1 cellular context compared by ENCODE assay signal in genomic region chr5:75668988-75669760, GRCh38.
TF ChIP-seq lines count a peak whose summit lies in the region.

No MANE protein-coding gene starts in this region.

TF ChIP-seq in GM12878, 131 proteins besides CTCF, POLR2A, EP300 and RAD21 (continued from another document and continues in another):
- TF ChIP-seq, protein P1, sequence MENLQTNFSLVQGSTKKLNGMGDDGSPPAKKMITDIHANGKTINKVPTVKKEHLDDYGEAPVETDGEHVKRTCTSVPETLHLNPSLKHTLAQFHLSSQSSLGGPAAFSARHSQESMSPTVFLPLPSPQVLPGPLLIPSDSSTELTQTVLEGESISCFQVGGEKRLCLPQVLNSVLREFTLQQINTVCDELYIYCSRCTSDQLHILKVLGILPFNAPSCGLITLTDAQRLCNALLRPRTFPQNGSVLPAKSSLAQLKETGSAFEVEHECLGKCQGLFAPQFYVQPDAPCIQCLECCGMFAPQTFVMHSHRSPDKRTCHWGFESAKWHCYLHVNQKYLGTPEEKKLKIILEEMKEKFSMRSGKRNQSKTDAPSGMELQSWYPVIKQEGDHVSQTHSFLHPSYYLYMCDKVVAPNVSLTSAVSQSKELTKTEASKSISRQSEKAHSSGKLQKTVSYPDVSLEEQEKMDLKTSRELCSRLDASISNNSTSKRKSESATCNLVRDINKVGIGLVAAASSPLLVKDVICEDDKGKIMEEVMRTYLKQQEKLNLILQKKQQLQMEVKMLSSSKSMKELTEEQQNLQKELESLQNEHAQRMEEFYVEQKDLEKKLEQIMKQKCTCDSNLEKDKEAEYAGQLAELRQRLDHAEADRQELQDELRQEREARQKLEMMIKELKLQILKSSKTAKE (IDR thresholded peaks at IDR 0.05; ENCODE audit: low read depth, poor library complexity, severe bottlenecking), result no peak
- TF ChIP-seq MTA2 (IDR thresholded peaks at IDR 0.05; ENCODE audit: low read depth) (peak; percentile 41; the same call in 1 of the 2 replicates), MTA3 (IDR thresholded peaks at IDR 0.05; ENCODE audit: borderline replicate concordance, low read length) (no peak), FOXM1 (IDR thresholded peaks at IDR 0.05; ENCODE audit: low read depth, low read length) (no peak), HSF1 (IDR thresholded peaks at IDR 0.05; ENCODE audit: low read depth, low read length) (no peak), HDAC6 (IDR thresholded peaks at IDR 0.05; ENCODE audit: unreplicated experiment) (no peak), EGR1 (IDR thresholded peaks at IDR 0.05; ENCODE audit: borderline replicate concordance in 1 of 2, low read depth in 2 of 2, low read length in 2 of 2) (0 out of 3 replicates have a peak, but pooled peaks of 1 of the 2 experiments have one; percentile 7), STAT1 (conservative IDR thresholded peaks at IDR 0.05) (no peak), TCF12 (IDR thresholded peaks at IDR 0.05; ENCODE audit: low read depth, low read length) (peak; percentile 78), ZNF622 (IDR thresholded peaks at IDR 0.05) (no peak), POLR2AphosphoS5 (IDR thresholded peaks at IDR 0.05; ENCODE audit: low read length) (peak; percentile 80; the same call in 1 of the 2 replicates), SRF (IDR thresholded peaks at IDR 0.05; ENCODE audit: low read depth in 2 of 2, low read length in 2 of 2) (0 out of 4 replicates have a peak, but pooled peaks of 1 of the 2 experiments have one; percentile 33), CBX3 (IDR thresholded peaks at IDR 0.05; ENCODE audit: borderline replicate concordance, low read depth) (no peak), PAX8 (IDR thresholded peaks at IDR 0.05) (no peak), NFXL1 (IDR thresholded peaks at IDR 0.05; ENCODE audit: borderline replicate concordance) (no peak), ESRRA (IDR thresholded peaks at IDR 0.05; ENCODE audit: low read length) (no peak), NR2C2 (IDR thresholded peaks at IDR 0.05; ENCODE audit: borderline replicate concordance, control insufficient read depth, insufficient read length, low read depth) (no peak), MEF2B (IDR thresholded peaks at IDR 0.05; ENCODE audit: partially characterized antibody, poor library complexity, severe bottlenecking) (no peak), RAD51 (IDR thresholded peaks at IDR 0.05) (no peak), SUZ12 (IDR thresholded peaks at IDR 0.05; ENCODE audit: unreplicated experiment) (no peak), TBL1XR1 (IDR thresholded peaks at IDR 0.05; ENCODE audit: low read depth, low read length) (no peak), TCF3 (IDR thresholded peaks at IDR 0.05; ENCODE audit: borderline replicate concordance, insufficient read depth, low read depth, low read length) (0 out of 2 replicates have a peak, but pooled peaks have one; percentile 65), ETV6 (conservative IDR thresholded peaks at IDR 0.05 in 1 of 2, IDR thresholded peaks at IDR 0.05 in 1 of 2; ENCODE audit: borderline replicate concordance in 1 of 2, low read depth in 1 of 2) (peak in 1 of 2 experiments; percentile 85; a peak in 2 of 4 replicates), CREM (IDR thresholded peaks at IDR 0.05; ENCODE audit: low read depth) (peak; percentile 34; the same call in 1 of the 2 replicates), ZBTB33 (IDR thresholded peaks at IDR 0.05) (no peak), IKZF2 (IDR thresholded peaks at IDR 0.05) (peak; percentile 51 to 63; a peak in 3 of 4 replicates), ZBTB4 (CRISPR knock-in tag; IDR thresholded peaks at IDR 0.05) (no peak), BHLHE40 (IDR thresholded peaks at IDR 0.05; ENCODE audit: borderline replicate concordance in 1 of 2, low read depth in 2 of 2, low read length in 1 of 2) (peak; percentile 5 to 50; a peak in 1 of 4 replicates), MEF2A (IDR thresholded peaks at IDR 0.05; ENCODE audit: insufficient read depth, low read depth, low read length) (0 out of 2 replicates have a peak, but pooled peaks have one; percentile 39)
- TF ChIP-seq, protein P2, sequence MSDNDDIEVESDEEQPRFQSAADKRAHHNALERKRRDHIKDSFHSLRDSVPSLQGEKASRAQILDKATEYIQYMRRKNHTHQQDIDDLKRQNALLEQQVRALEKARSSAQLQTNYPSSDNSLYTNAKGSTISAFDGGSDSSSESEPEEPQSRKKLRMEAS (IDR thresholded peaks at IDR 0.05; ENCODE audit: low read depth, low read length), result no peak
- TF ChIP-seq, protein P3, sequence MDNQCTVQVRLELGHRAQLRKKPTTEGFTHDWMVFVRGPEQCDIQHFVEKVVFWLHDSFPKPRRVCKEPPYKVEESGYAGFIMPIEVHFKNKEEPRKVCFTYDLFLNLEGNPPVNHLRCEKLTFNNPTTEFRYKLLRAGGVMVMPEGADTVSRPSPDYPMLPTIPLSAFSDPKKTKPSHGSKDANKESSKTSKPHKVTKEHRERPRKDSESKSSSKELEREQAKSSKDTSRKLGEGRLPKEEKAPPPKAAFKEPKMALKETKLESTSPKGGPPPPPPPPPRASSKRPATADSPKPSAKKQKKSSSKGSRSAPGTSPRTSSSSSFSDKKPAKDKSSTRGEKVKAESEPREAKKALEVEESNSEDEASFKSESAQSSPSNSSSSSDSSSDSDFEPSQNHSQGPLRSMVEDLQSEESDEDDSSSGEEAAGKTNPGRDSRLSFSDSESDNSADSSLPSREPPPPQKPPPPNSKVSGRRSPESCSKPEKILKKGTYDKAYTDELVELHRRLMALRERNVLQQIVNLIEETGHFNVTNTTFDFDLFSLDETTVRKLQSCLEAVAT (IDR thresholded peaks at IDR 0.05), result no peak
- TF ChIP-seq, protein P4, sequence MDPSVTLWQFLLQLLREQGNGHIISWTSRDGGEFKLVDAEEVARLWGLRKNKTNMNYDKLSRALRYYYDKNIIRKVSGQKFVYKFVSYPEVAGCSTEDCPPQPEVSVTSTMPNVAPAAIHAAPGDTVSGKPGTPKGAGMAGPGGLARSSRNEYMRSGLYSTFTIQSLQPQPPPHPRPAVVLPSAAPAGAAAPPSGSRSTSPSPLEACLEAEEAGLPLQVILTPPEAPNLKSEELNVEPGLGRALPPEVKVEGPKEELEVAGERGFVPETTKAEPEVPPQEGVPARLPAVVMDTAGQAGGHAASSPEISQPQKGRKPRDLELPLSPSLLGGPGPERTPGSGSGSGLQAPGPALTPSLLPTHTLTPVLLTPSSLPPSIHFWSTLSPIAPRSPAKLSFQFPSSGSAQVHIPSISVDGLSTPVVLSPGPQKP (IDR thresholded peaks at IDR 0.05; ENCODE audit: low read depth, low read length), result peak; percentile 41; the same call in 1 of the 2 replicates
- TF ChIP-seq, protein P5, sequence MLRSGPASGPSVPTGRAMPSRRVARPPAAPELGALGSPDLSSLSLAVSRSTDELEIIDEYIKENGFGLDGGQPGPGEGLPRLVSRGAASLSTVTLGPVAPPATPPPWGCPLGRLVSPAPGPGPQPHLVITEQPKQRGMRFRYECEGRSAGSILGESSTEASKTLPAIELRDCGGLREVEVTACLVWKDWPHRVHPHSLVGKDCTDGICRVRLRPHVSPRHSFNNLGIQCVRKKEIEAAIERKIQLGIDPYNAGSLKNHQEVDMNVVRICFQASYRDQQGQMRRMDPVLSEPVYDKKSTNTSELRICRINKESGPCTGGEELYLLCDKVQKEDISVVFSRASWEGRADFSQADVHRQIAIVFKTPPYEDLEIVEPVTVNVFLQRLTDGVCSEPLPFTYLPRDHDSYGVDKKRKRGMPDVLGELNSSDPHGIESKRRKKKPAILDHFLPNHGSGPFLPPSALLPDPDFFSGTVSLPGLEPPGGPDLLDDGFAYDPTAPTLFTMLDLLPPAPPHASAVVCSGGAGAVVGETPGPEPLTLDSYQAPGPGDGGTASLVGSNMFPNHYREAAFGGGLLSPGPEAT (IDR thresholded peaks at IDR 0.05; ENCODE audit: low read depth), result peak; percentile 78
- TF ChIP-seq, protein P6, sequence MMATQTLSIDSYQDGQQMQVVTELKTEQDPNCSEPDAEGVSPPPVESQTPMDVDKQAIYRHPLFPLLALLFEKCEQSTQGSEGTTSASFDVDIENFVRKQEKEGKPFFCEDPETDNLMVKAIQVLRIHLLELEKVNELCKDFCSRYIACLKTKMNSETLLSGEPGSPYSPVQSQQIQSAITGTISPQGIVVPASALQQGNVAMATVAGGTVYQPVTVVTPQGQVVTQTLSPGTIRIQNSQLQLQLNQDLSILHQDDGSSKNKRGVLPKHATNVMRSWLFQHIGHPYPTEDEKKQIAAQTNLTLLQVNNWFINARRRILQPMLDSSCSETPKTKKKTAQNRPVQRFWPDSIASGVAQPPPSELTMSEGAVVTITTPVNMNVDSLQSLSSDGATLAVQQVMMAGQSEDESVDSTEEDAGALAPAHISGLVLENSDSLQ (IDR thresholded peaks at IDR 0.05), result no peak
- TF ChIP-seq, protein P7, sequence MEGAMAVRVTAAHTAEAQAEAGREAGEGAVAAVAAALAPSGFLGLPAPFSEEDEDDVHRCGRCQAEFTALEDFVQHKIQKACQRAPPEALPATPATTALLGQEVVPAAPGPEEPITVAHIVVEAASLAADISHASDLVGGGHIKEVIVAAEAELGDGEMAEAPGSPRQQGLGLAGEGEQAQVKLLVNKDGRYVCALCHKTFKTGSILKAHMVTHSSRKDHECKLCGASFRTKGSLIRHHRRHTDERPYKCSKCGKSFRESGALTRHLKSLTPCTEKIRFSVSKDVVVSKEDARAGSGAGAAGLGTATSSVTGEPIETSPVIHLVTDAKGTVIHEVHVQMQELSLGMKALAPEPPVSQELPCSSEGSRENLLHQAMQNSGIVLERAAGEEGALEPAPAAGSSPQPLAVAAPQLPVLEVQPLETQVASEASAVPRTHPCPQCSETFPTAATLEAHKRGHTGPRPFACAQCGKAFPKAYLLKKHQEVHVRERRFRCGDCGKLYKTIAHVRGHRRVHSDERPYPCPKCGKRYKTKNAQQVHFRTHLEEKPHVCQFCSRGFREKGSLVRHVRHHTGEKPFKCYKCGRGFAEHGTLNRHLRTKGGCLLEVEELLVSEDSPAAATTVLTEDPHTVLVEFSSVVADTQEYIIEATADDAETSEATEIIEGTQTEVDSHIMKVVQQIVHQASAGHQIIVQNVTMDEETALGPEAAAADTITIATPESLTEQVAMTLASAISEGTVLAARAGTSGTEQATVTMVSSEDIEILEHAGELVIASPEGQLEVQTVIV (IDR thresholded peaks at IDR 0.05; ENCODE audit: borderline replicate concordance, partially characterized antibody), result no peak
- TF ChIP-seq, protein P8, sequence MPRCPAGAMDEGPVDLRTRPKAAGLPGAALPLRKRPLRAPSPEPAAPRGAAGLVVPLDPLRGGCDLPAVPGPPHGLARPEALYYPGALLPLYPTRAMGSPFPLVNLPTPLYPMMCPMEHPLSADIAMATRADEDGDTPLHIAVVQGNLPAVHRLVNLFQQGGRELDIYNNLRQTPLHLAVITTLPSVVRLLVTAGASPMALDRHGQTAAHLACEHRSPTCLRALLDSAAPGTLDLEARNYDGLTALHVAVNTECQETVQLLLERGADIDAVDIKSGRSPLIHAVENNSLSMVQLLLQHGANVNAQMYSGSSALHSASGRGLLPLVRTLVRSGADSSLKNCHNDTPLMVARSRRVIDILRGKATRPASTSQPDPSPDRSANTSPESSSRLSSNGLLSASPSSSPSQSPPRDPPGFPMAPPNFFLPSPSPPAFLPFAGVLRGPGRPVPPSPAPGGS (IDR thresholded peaks at IDR 0.05; ENCODE audit: borderline replicate concordance, insufficient read depth, low read depth, low read length, poor library complexity, severe bottlenecking), result no peak
